ENCODE assay signal across 10 cellular contexts in genomic region chr11:73218830-73219215, GRCh38. TPM values are rescaled to one million over a fixed set of nuclear protein-coding genes. Genes with fewer than 3 reads are reported as not detected.
DNase-seq lines count a peak whose midpoint lies in the region; ATAC-seq and TF ChIP-seq lines count a peak whose summit lies in the region.
"Had no signal": no experiment of that assay in that cellular context is flagged by ENCODE, and none has a peak within 500 bp of the region (broad histone marks: within the 10 kb centered on the region; RNA-seq: fewer than 3 reads in every experiment).

No MANE protein-coding gene starts in this region.

- 75% methylated on average over 7 of the region's 9 CpGs for WGBS in mesenchymal stem cell
- 42 to 49% (median 47%) methylated on average over 8 to 9 of the region's 9 CpGs for WGBS in stomach, 5 donors

- no peak overlapping the region for H4K91ac ChIP-seq in mesenchymal stem cell (ENCODE audit: low read length)

- H3K79me1 ChIP-seq in mesenchymal stem cell (replicated peaks; ENCODE audit: low read length, poor library complexity, severe bottlenecking) = no peaks in the 10 kb centered on the region

- peak overlapping the region; percentile 89 for H3K4me2 ChIP-seq in mesenchymal stem cell (ENCODE audit: low read length, poor library complexity, severe bottlenecking)

- peaks cover 1% of the 10 kb centered on the region for H3K36me3 Mint-ChIP-seq in IgD-negative memory B cell
- no peaks in the 10 kb centered on the region for H3K36me3 Mint-ChIP-seq in chondrocyte (ENCODE audit: low read depth)

- intact Hi-C loops in stomach (cut with DNase I; ENCODE audit: low total_unique reads) = no loop called here

- H3K4me3 ChIP-seq in mesenchymal stem cell (ENCODE audit: insufficient read depth in 1 of 2, low read depth in 1 of 2, low read length in 2 of 2) (peak overlapping the region; percentile 50 to 75), stomach (peak overlapping the region; percentile 48 to 60 (median 50))

- no peak overlapping the region for H2AK5ac ChIP-seq in mesenchymal stem cell (ENCODE audit: low read length, severe bottlenecking)

- H2BK5ac ChIP-seq in mesenchymal stem cell (ENCODE audit: low read depth, low read length, poor library complexity, severe bottlenecking) = no peak overlapping the region

- H3K9ac ChIP-seq in mesenchymal stem cell (ENCODE audit: low read length) = peak overlapping the region; percentile 18

- H3K4me1 Mint-ChIP-seq in IgD-negative memory B cell (peaks cover 9 to 16% (median 10%) of the 10 kb centered on the region in 3 donors), chondrocyte (ENCODE audit: low read depth) (peaks cover 11% of the 10 kb centered on the region)

- peaks cover 17 to 53% of the 10 kb centered on the region in 2 experiments for H3K27me3 ChIP-seq in mesenchymal stem cell (ENCODE audit: control insufficient read depth in 1 of 2, insufficient read depth in 1 of 2, low read length in 2 of 2)
- H3K27me3 ChIP-seq in stomach = peaks cover 0 to 24% (median 10%) of the 10 kb centered on the region in 3 donors

- H3K4ac ChIP-seq in mesenchymal stem cell (ENCODE audit: low read depth in 1 of 2, low read length in 2 of 2) = no peak overlapping the region

- H3K36me3 ChIP-seq in mesenchymal stem cell (ENCODE audit: control insufficient read depth in 1 of 2, insufficient read depth in 2 of 2, low read depth in 1 of 2, low read length in 2 of 2) (no peaks in the 10 kb centered on the region), stomach (no peaks in the 10 kb centered on the region)

- no peak overlapping the region for H3K18ac ChIP-seq in mesenchymal stem cell (ENCODE audit: low read depth in 1 of 2, low read length in 2 of 2)

- H3K27me3 Mint-ChIP-seq in IgD-negative memory B cell = peaks cover 7% of the 10 kb centered on the region
- peaks cover 21% of the 10 kb centered on the region for H3K27me3 Mint-ChIP-seq in chondrocyte (ENCODE audit: low read depth)

- peak overlapping the region in 1 of 2 experiments; percentile 16 for H3K23ac ChIP-seq in mesenchymal stem cell (ENCODE audit: low read length in 2 of 2)

- DNase-seq in chondrocyte (ENCODE audit: low spot score) (peak; percentile 65), mesenchymal stem cell (no peak), stomach (no peak), AG08396 (ENCODE audit: low spot score) (no peak), T1000 (lab: John Stamatoyannopoulos, UW) (no peak), SW480 (ENCODE audit: low spot score) (no peak)
- DNase-seq: foreskin melanocyte had no signal

- ATAC-seq in GM21390 (IDR thresholded peaks at IDR 0.05; ENCODE audit: unreplicated experiment) = no peak

- H3K9me3 ChIP-seq in mesenchymal stem cell (ENCODE audit: control insufficient read depth, low read length) = no peaks in the 10 kb centered on the region
- H3K9me3 ChIP-seq in stomach = no peaks in the 10 kb centered on the region

- no peak overlapping the region for H2BK12ac ChIP-seq in mesenchymal stem cell (ENCODE audit: low read length in 2 of 2)

- H3K27ac Mint-ChIP-seq in IgD-negative memory B cell (peak overlapping the region in 1 of 3 donors; percentile 18), chondrocyte (ENCODE audit: unreplicated experiment) (no peak overlapping the region)

- H2BK120ac ChIP-seq in mesenchymal stem cell (ENCODE audit: low read depth, low read length) = no peak overlapping the region

- no peaks in the 10 kb centered on the region for H3K9me3 Mint-ChIP-seq in IgD-negative memory B cell
- H3K9me3 Mint-ChIP-seq in chondrocyte (ENCODE audit: low read depth) = no peaks in the 10 kb centered on the region

- H3K27ac ChIP-seq in mesenchymal stem cell (ENCODE audit: low read length, poor library complexity, severe bottlenecking) = no peak overlapping the region
- peak overlapping the region in 2 of 5 donors; percentile 63 to 66 for H3K27ac ChIP-seq in stomach

- no peak overlapping the region for H2AFZ ChIP-seq in mesenchymal stem cell (ENCODE audit: low read depth, low read length)

- H4K8ac ChIP-seq in mesenchymal stem cell (ENCODE audit: low read length) = no peak overlapping the region

- H3K4me1 ChIP-seq in mesenchymal stem cell (ENCODE audit: control insufficient read depth, insufficient read depth, low read depth, low read length) (peaks cover 12% of the 10 kb centered on the region), stomach (peaks cover 9 to 34% (median 24%) of the 10 kb centered on the region in 4 donors)

- H3K14ac ChIP-seq in mesenchymal stem cell (ENCODE audit: low read length in 2 of 2) = no peak overlapping the region

- TF ChIP-seq CTCF in chondrocyte (IDR thresholded peaks at IDR 0.05) = no peak
- no peak for TF ChIP-seq CTCF in stomach (IDR thresholded peaks at IDR 0.05)

- H2BK15ac ChIP-seq in mesenchymal stem cell (ENCODE audit: low read depth, poor library complexity, severe bottlenecking) = no peak overlapping the region

- no peak for TF ChIP-seq EP300 in stomach (IDR thresholded peaks at IDR 0.05)

- TF ChIP-seq POLR2A in stomach (IDR thresholded peaks at IDR 0.05) = no peak

- H3K4me3 Mint-ChIP-seq in IgD-negative memory B cell (peak overlapping the region in 3 of 4 donors; percentile 51 to 83 (median 69)), chondrocyte (ENCODE audit: unreplicated experiment) (peak overlapping the region; percentile 71)

RNA-seq across cellular contexts. Expression of gene P2RY2, which starts 0.7 kb away (rescaled TPM):
- polyA plus RNA-seq in IgD-negative memory B cell (0.13 TPM), stomach (1 to 10 TPM in 1 of 3 donors, under 1 TPM in 1, not detected in 1; 0.81 to 4.7 TPM)
- total RNA-seq in chondrocyte (0.32 TPM in 1 of 3 replicates, not detected in the others), stomach (10 to 100 TPM in 1 of 5 donors, 1 to 10 TPM in 2, not detected in 2; 1.0 to 13.3 (median 1.3) TPM)
- 0.01 TPM for polyA plus RNA-seq in mesenchymal stem cell (2013, experiment 1 of 2)
- 0.03 TPM for polyA plus RNA-seq in mesenchymal stem cell (2013, experiment 2 of 2)
- total RNA-seq: LHCN-M2 had no signal

RNA-seq across cellular contexts. Expression of gene P2RY6, which starts 53.3 kb away (rescaled TPM):
- polyA plus RNA-seq in IgD-negative memory B cell (not detected), stomach (1 to 10 TPM; 1.2 to 2.9 (median 2.1) TPM)
- total RNA-seq in chondrocyte (0.20 TPM in 1 of 3 replicates, not detected in the others), stomach (1 to 10 TPM in 1 of 5 donors, under 1 TPM in 1, not detected in 3; 0.29 to 1.3 TPM)
- 0.35 TPM for polyA plus RNA-seq in mesenchymal stem cell (2013, experiment 1 of 2)
- 0.21 TPM for polyA plus RNA-seq in mesenchymal stem cell (2013, experiment 2 of 2)
